ENCODE assay signal across 16 cellular contexts in the genomic region with DNA sequence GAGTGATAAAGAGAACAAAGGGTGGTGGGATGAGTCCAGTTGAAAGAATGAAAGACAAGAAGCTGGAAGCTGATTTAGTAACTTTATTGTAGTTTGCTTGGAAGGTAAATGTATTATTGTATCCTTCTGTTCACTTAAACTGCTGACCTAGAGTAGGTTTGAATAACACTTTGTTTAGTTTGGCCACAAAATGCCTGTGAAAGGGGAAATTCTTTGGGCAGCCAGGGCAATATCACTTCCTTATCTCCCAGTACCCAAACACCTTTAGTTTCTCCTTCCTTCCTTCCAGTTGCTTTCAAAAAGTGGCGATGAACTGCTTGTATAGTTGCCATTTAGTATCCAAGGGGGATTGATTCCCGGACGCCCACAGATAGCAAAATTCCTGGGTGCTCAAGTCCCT.
"Had no signal": no experiment of that assay in that cellular context is flagged by ENCODE, and none has a peak within 500 bp of the region (broad histone marks: within the 10 kb centered on the region; RNA-seq: fewer than 3 reads in every experiment).

No MANE protein-coding gene starts in this region.

- H3K4me1 ChIP-seq: foreskin keratinocyte had no signal

- H3K4me3 Mint-ChIP-seq: activated T-cell treated with anti-CD3 and anti-CD28 coated beads, Interleukin-2, amount 50 U/mL, for 24 hours; nephron progenitor cell had no signal

- ATAC-seq: activated naive CD4-positive, alpha-beta T cell treated with anti-CD3 and anti-CD28 coated beads, Interleukin-2, amount 50 U/mL, for 72 hours; foreskin keratinocyte had no signal

- H3K4me1 Mint-ChIP-seq: nephron progenitor cell had no signal

- H3K27ac ChIP-seq: brain microvascular endothelial cell, foreskin keratinocyte, thoracic aorta had no signal

- H3K27me3 Mint-ChIP-seq: activated T-cell treated with anti-CD3 and anti-CD28 coated beads, Interleukin-2, amount 50 U/mL, for 24 hours had no signal

- H3K4me3 ChIP-seq: stomach, thoracic aorta had no signal

- H3K27ac Mint-ChIP-seq: activated naive CD4-positive, alpha-beta T cell treated with anti-CD3 and anti-CD28 coated beads, Interleukin-2, amount 50 U/mL, for 72 hours; activated T-cell treated with anti-CD3 and anti-CD28 coated beads, Interleukin-2, amount 50 U/mL, for 24 hours had no signal

- DNase-seq: activated CD4-positive, CD25-positive, alpha-beta regulatory T cell; activated effector memory CD4-positive, alpha-beta T cell treated with anti-CD3 and anti-CD28 coated beads, Interleukin-2, amount 50 U/mL, for 16 hours; activated T-cell treated with anti-CD3 and anti-CD28 coated beads, Interleukin-2, amount 50 U/mL, for 24 hours; amygdala; brain microvascular endothelial cell; foreskin keratinocyte; head of caudate nucleus; mesenchymal stem cell; nephron progenitor cell; retina; stimulated activated CD4-positive, alpha-beta T cell treated with anti-CD3 and anti-CD28 coated beads, Interleukin-15, amount 100 ng/mL, for 24 hours; stimulated activated CD4-positive, alpha-beta T cell treated with anti-CD3 and anti-CD28 coated beads, Interleukin-4, amount 100 ng/mL, for 4 hours; stomach; T1000 had no signal

- H3K27me3 ChIP-seq: brain microvascular endothelial cell, foreskin keratinocyte, stomach had no signal

- H3K9me3 ChIP-seq: stomach, thoracic aorta had no signal

- H3K9me3 Mint-ChIP-seq: activated naive CD4-positive, alpha-beta T cell treated with anti-CD3 and anti-CD28 coated beads, Interleukin-2, amount 50 U/mL, for 72 hours; activated T-cell treated with anti-CD3 and anti-CD28 coated beads, Interleukin-2, amount 50 U/mL, for 24 hours; nephron progenitor cell had no signal
